13 cellular contexts compared by ENCODE assay signal in genomic region chr11:92227233-92227593, GRCh38. TPM values are rescaled to one million over a fixed set of nuclear protein-coding genes. Genes with fewer than 3 reads are reported as not detected.
DNase-seq lines count a peak whose midpoint lies in the region; ATAC-seq and TF ChIP-seq lines count a peak whose summit lies in the region.
"Had no signal": no experiment of that assay in that cellular context is flagged by ENCODE, and none has a peak within 500 bp of the region (broad histone marks: within the 10 kb centered on the region; RNA-seq: fewer than 3 reads in every experiment).

No MANE protein-coding gene starts in this region.

- TF ChIP-seq POLR2A in gastroesophageal sphincter (IDR thresholded peaks at IDR 0.05) = no peak

- no peak overlapping the region for H4K91ac ChIP-seq in trophoblast cell (ENCODE audit: low read depth, low read length)

- H3K23ac ChIP-seq in trophoblast cell (ENCODE audit: low read length) = no peak overlapping the region

- ATAC-seq in gastroesophageal sphincter (no peak), GM19351 (IDR thresholded peaks at IDR 0.05; ENCODE audit: unreplicated experiment) (no peak)

- H2AFZ ChIP-seq in trophoblast cell (ENCODE audit: insufficient read depth, low read length, poor library complexity) = no peak overlapping the region

- H3K4me3 ChIP-seq in gastroesophageal sphincter (peak overlapping the region; percentile 45 to 62), trophoblast cell (ENCODE audit: low read depth, low read length) (peak overlapping the region; percentile 64)
- H3K4me3 ChIP-seq: MG63 had no signal

- no peak for TF ChIP-seq CTCF in gastroesophageal sphincter (IDR thresholded peaks at IDR 0.05)

- peak; percentile 23 for DNase-seq in D341Med (ENCODE audit: low spot score)
- DNase-seq in NCI-H526 (lab: John Stamatoyannopoulos, UW) = peak; percentile 79 to 94
- DNase-seq in trophoblast cell = no peak
- DNase-seq in NK-92 (lab: John Stamatoyannopoulos, UW; ENCODE audit: unreplicated experiment) = no peak
- no peak for DNase-seq in activated CD4-positive, alpha-beta T cell treated with anti-CD3 and anti-CD28 coated beads for 1 hour
- no peak for DNase-seq in kidney glomerular epithelial cell (lab: John Stamatoyannopoulos, UW)
- DNase-seq: COR-L47, GOT3, MG63, OCI-M1 had no signal

- H2AK5ac ChIP-seq in trophoblast cell (ENCODE audit: low read length) = no peak overlapping the region

- no peak overlapping the region for H3K14ac ChIP-seq in trophoblast cell (ENCODE audit: low read length)

- no peak overlapping the region for H3K18ac ChIP-seq in trophoblast cell (ENCODE audit: low read length)

- H3K9ac ChIP-seq in trophoblast cell (ENCODE audit: low read length) = no peak overlapping the region

- H4K8ac ChIP-seq in trophoblast cell (ENCODE audit: low read depth, low read length) = no peak overlapping the region

- no peak overlapping the region for H2BK5ac ChIP-seq in trophoblast cell (ENCODE audit: low read depth, low read length, poor library complexity)

- peaks cover 77% of the 10 kb centered on the region for H3K27me3 ChIP-seq in gastroesophageal sphincter
- H3K27me3 ChIP-seq in trophoblast cell (ENCODE audit: insufficient read depth, low read length) = peaks cover 13% of the 10 kb centered on the region

- WGBS in gastroesophageal sphincter (ENCODE audit: low coverage in 1 of 2), 2 donors = 0 to 7% methylated on average over 6 to 12 of the region's 12 CpGs
- WGBS in trophoblast cell (ENCODE audit: extremely low coverage, insufficient coverage, insufficient read length) = no CpG with 5 or more reads among the region's 12 CpGs

- H2BK12ac ChIP-seq in trophoblast cell (ENCODE audit: low read length) = no peak overlapping the region

- TF ChIP-seq EP300 in gastroesophageal sphincter (IDR thresholded peaks at IDR 0.05) = no peak

- peak overlapping the region in 3 of 4 donors; percentile 76 to 81 (median 76) for H3K27ac ChIP-seq in gastroesophageal sphincter
- H3K27ac ChIP-seq in trophoblast cell (ENCODE audit: low read depth, low read length) = no peak overlapping the region
- H3K27ac ChIP-seq: suprapubic skin had no signal

- H2BK120ac ChIP-seq in trophoblast cell (ENCODE audit: insufficient read depth, low read length, poor library complexity) = no peak overlapping the region

- H3K9me3 ChIP-seq in gastroesophageal sphincter (no peaks in the 10 kb centered on the region), trophoblast cell (ENCODE audit: insufficient read depth, low read depth, low read length) (no peaks in the 10 kb centered on the region)
- H3K9me3 ChIP-seq: MG63, suprapubic skin had no signal

- H3K79me2 ChIP-seq in trophoblast cell (ENCODE audit: control insufficient read depth, insufficient read depth, low read length, poor library complexity) = no peaks in the 10 kb centered on the region

- peak overlapping the region; percentile 70 for H3K4me2 ChIP-seq in trophoblast cell (ENCODE audit: low read length)

- no peak overlapping the region for H4K12ac ChIP-seq in trophoblast cell (ENCODE audit: low read depth, low read length)

- no peak overlapping the region for H3K4ac ChIP-seq in trophoblast cell (ENCODE audit: low read depth, low read length)

- H3K79me1 ChIP-seq in trophoblast cell (ENCODE audit: low read length) = no peaks in the 10 kb centered on the region

- H3K36me3 ChIP-seq in gastroesophageal sphincter = no peaks in the 10 kb centered on the region
- no peaks in the 10 kb centered on the region for H3K36me3 ChIP-seq in trophoblast cell (ENCODE audit: control insufficient read depth in 1 of 2, insufficient read depth in 2 of 2, low read length in 2 of 2)
- H3K36me3 ChIP-seq: MG63, suprapubic skin had no signal

- H3K4me1 ChIP-seq in gastroesophageal sphincter (peaks cover 0 to 39% (median 14%) of the 10 kb centered on the region in 3 donors), trophoblast cell (ENCODE audit: control insufficient read depth in 1 of 2, insufficient read depth in 2 of 2, low read length in 2 of 2) (peaks cover 8 to 20% of the 10 kb centered on the region in 2 experiments)

RNA-seq across cellular contexts. Expression of gene FAT3, which starts 2.6 kb away (rescaled TPM):
- total RNA-seq in gastroesophageal sphincter = 10 to 100 TPM; 14.8 to 90.1 (median 48.5) TPM
- 0.64 and 0.74 TPM in 2 replicates for polyA plus RNA-seq in trophoblast cell (2013)

Comparison
In these comparisons a context has a peak if more than half of its experiments do, and no peak if none do; other contexts are left out.
1. DNase-seq: peak in D341Med (single experiment) and NCI-H526 (2 of 2); none in trophoblast cell (0 of 2), NK-92 (single experiment), activated CD4-positive, alpha-beta T cell treated with anti-CD3 and anti-CD28 coated beads for 1 hour (single experiment) and kidney glomerular epithelial cell (single experiment).